12 cellular contexts compared by ENCODE assay signal in genomic region chr19:50568321-50569022, GRCh38. TPM values are rescaled to one million over a fixed set of nuclear protein-coding genes. Genes with fewer than 3 reads are reported as not detected.
DNase-seq lines count a peak whose midpoint lies in the region; ATAC-seq and TF ChIP-seq lines count a peak whose summit lies in the region.
"Had no signal": no experiment of that assay in that cellular context is flagged by ENCODE, and none has a peak within 500 bp of the region (broad histone marks: within the 10 kb centered on the region; RNA-seq: fewer than 3 reads in every experiment).

Gene LRRC4B, minus strand, starts transcription at chr19:50568435. Its CDS starts 19,597 bp downstream, at chr19:50548838.

- H3K9me3 ChIP-seq in heart right ventricle = no peaks in the 10 kb centered on the region
- H3K9me3 ChIP-seq: SJSA1 had no signal

- no peak for TF ChIP-seq POLR2A in GM18505 (IDR thresholded peaks at IDR 0.05; ENCODE audit: borderline replicate concordance, extremely low read depth, insufficient read depth, insufficient read length)

- H3K27ac ChIP-seq in heart right ventricle (no peak within 1 kb of the TSS), urinary bladder (ENCODE audit: low read depth) (no peak within 1 kb of the TSS)
- H3K27ac ChIP-seq: SJSA1 had no signal

- intact Hi-C loops in heart right ventricle (cut with DNase I) (no loop called here), Right ventricle myocardium superior (cut with DNase I) (no loop called here)

- H3K36me3 Mint-ChIP-seq in memory B cell = peaks cover 2% of the 10 kb centered on the region

- ATAC-seq in heart right ventricle (no peak), Right ventricle myocardium superior (ENCODE audit: poor library complexity) (no peak), memory B cell (ENCODE audit: low read depth) (no peak), GM18505 (IDR thresholded peaks at IDR 0.05; ENCODE audit: unreplicated experiment) (no peak)
- ATAC-seq: HepG2 had no signal

- no peak within 1 kb of the TSS for H3K27ac Mint-ChIP-seq in memory B cell

- no peak for TF ChIP-seq CTCF in heart right ventricle (IDR thresholded peaks at IDR 0.05)

- DNase-seq in heart right ventricle (no peak), Right ventricle myocardium superior (no peak), astrocyte of the hippocampus (ENCODE audit: low read depth, low spot score) (peak; percentile 77), memory B cell (ENCODE audit: low spot score in 2 of 2) (no peak), GOT3 (lab: John Stamatoyannopoulos, UW) (no peak)
- DNase-seq in effector CD4-positive, alpha-beta T cell = no peak
- DNase-seq: NCI-H2107 had no signal

- H3K4me3 ChIP-seq in heart right ventricle (peak within 1 kb of the TSS in 8 of 10 donors; percentile 5 to 41 (median 34)), urinary bladder (ENCODE audit: low read depth, low read length) (peak within 1 kb of the TSS; percentile 72)
- H3K4me3 ChIP-seq: SJSA1 had no signal

- H3K36me3 ChIP-seq in heart right ventricle (no peaks in the 10 kb centered on the region), urinary bladder (ENCODE audit: insufficient read depth) (no peaks in the 10 kb centered on the region)
- H3K36me3 ChIP-seq: SJSA1 had no signal

- peak within 1 kb of the TSS; percentile 21 for H3K4me3 Mint-ChIP-seq in memory B cell

- no peaks in the 10 kb centered on the region for H3K9me3 Mint-ChIP-seq in memory B cell

- peaks cover 39% of the 10 kb centered on the region for H3K27me3 Mint-ChIP-seq in memory B cell

- peaks cover 15% of the 10 kb centered on the region for H3K4me1 Mint-ChIP-seq in memory B cell

- peaks cover 0 to 10% (median 0%) of the 10 kb centered on the region in 9 donors for H3K4me1 ChIP-seq in heart right ventricle
- H3K4me1 ChIP-seq in urinary bladder (ENCODE audit: insufficient read depth) = no peaks in the 10 kb centered on the region
- H3K4me1 ChIP-seq: SJSA1 had no signal

- H3K27me3 ChIP-seq in heart right ventricle = peaks cover 0 to 78% (median 69%) of the 10 kb centered on the region in 7 donors

- 7 to 11% methylated on average over 24 to 26 of the region's 26 CpGs for WGBS in heart right ventricle, 2 donors
- WGBS in urinary bladder = 8% methylated on average over 26 of the region's 26 CpGs

RNA-seq across cellular contexts. Expression of gene LRRC4B, which starts in this region (rescaled TPM):
- total RNA-seq in heart right ventricle = 1 to 10 TPM in 2 of 10 donors, under 1 TPM in 8; 0.42 to 1.8 (median 0.68) TPM
- polyA plus RNA-seq in heart right ventricle = 1 to 10 TPM; 1.9 to 3.0 TPM
- total RNA-seq in Right ventricle myocardium superior = 1.0 TPM
- total RNA-seq in urinary bladder = 12.8 TPM
- polyA plus RNA-seq in urinary bladder = 14.5 TPM
- total RNA-seq: HepG2, myocyte, SJSA1 had no signal
- polyA plus RNA-seq: HepG2 had no signal
